In genomic region chr2:1499033-1499795, GRCh38 we compare ENCODE assay signal across 15 cellular contexts.
"Had no signal": no experiment of that assay in that cellular context is flagged by ENCODE, and none has a peak within 500 bp of the region (broad histone marks: within the 10 kb centered on the region; RNA-seq: fewer than 3 reads in every experiment).

No MANE protein-coding gene starts in this region.

- H3K9me3 ChIP-seq: esophagus squamous epithelium, left ventricle myocardium inferior, prostate gland had no signal

- H3K4me3 ChIP-seq: coronary artery, esophagus squamous epithelium, left ventricle myocardium inferior, prostate gland had no signal

- H3K27ac ChIP-seq: coronary artery, esophagus squamous epithelium, left ventricle myocardium inferior, prostate gland had no signal

- H3K36me3 ChIP-seq: esophagus squamous epithelium, left ventricle myocardium inferior, prostate gland had no signal

- DNase-seq: activated CD4-positive, alpha-beta T cell treated with anti-CD3 and anti-CD28 coated beads for 4 hours; activated CD8-positive, alpha-beta memory T cell treated with anti-CD3 and anti-CD28 coated beads, Interleukin-2, amount 50 U/mL, for 4 hours; activated CD8-positive, alpha-beta T cell treated with anti-CD3 and anti-CD28 coated beads, Interleukin-2, amount 10 ng/mL, durations not matched to agents 7 days and 5 days; activated T-cell treated with anti-CD3 and anti-CD28 coated beads, Interleukin-2, amount 50 U/mL, for 48 hours; esophagus squamous epithelium; hippocampal formation; left ventricle myocardium inferior; natural killer cell; occipital lobe; stimulated activated CD4-positive, alpha-beta T cell treated with anti-CD3 and anti-CD28 coated beads, Interleukin-12 subunit alpha, Interleukin-12 subunit beta, amount 100 ng/mL, for 4 hours; stimulated activated CD4-positive, alpha-beta T cell treated with anti-CD3 and anti-CD28 coated beads, Interleukin-2, amount 100 ng/mL, for 24 hours; T-helper 1 cell had no signal

- H3K4me1 ChIP-seq: esophagus squamous epithelium, prostate gland had no signal

- ATAC-seq: activated CD8-positive, alpha-beta T cell treated with anti-CD3 and anti-CD28 coated beads, Interleukin-2, amount 10 ng/mL, durations not matched to agents 7 days and 5 days; natural killer cell; SK-N-SH treated with all-trans-retinoic acid at 6 μM for 48 hours had no signal
